In genomic region chr1:54994355-54994990, GRCh38 we compare ENCODE assay signal across 1 cellular context.
TF ChIP-seq lines count a peak whose summit lies in the region.

No MANE protein-coding gene starts in this region.

TF ChIP-seq in WTC11, 78 proteins besides CTCF, POLR2A, EP300 and RAD21:
- no peak for TF ChIP-seq AR (CRISPR knock-in tag; IDR thresholded peaks at IDR 0.05)
- TF ChIP-seq OVOL2 (CRISPR knock-in tag; IDR thresholded peaks at IDR 0.05; ENCODE audit: borderline replicate concordance): no peak
- TF ChIP-seq MXD4 (CRISPR knock-in tag; IDR thresholded peaks at IDR 0.05; ENCODE audit: borderline replicate concordance): no peak
- TF ChIP-seq ARID4B (CRISPR knock-in tag; IDR thresholded peaks at IDR 0.05; ENCODE audit: borderline replicate concordance): no peak
- TF ChIP-seq ZNF671 (CRISPR knock-in tag; IDR thresholded peaks at IDR 0.05): no peak
- no peak for TF ChIP-seq CDX4 (CRISPR knock-in tag; IDR thresholded peaks at IDR 0.05; ENCODE audit: borderline replicate concordance)
- TF ChIP-seq SMAD3 (CRISPR knock-in tag; IDR thresholded peaks at IDR 0.05; ENCODE audit: borderline replicate concordance): no peak
- no peak for TF ChIP-seq E2F5 (CRISPR knock-in tag; IDR thresholded peaks at IDR 0.05)
- TF ChIP-seq ZNF416 (CRISPR knock-in tag; IDR thresholded peaks at IDR 0.05): no peak
- no peak for TF ChIP-seq NFE2L1 (CRISPR knock-in tag; IDR thresholded peaks at IDR 0.05)
- TF ChIP-seq STAT6 (CRISPR knock-in tag; conservative IDR thresholded peaks at IDR 0.05; ENCODE audit: low read depth): no peak
- no peak for TF ChIP-seq FOXP4 (CRISPR knock-in tag; IDR thresholded peaks at IDR 0.05)
- no peak for TF ChIP-seq ZNF121 (CRISPR knock-in tag; IDR thresholded peaks at IDR 0.05)
- TF ChIP-seq ZBTB21 (CRISPR knock-in tag; IDR thresholded peaks at IDR 0.05; ENCODE audit: borderline replicate concordance): no peak
- no peak for TF ChIP-seq ELF4 (CRISPR knock-in tag; IDR thresholded peaks at IDR 0.05; ENCODE audit: low read depth)
- TF ChIP-seq TP53 (CRISPR knock-in tag; IDR thresholded peaks at IDR 0.05): no peak
- no peak for TF ChIP-seq USF1 (CRISPR knock-in tag; IDR thresholded peaks at IDR 0.05)
- TF ChIP-seq ZNF532 (CRISPR knock-in tag; IDR thresholded peaks at IDR 0.05; ENCODE audit: borderline replicate concordance): no peak
- TF ChIP-seq ZNF281 (CRISPR knock-in tag; IDR thresholded peaks at IDR 0.05): no peak
- TF ChIP-seq ZNF396 (CRISPR knock-in tag; IDR thresholded peaks at IDR 0.05; ENCODE audit: borderline replicate concordance): no peak
